In the genomic region with DNA sequence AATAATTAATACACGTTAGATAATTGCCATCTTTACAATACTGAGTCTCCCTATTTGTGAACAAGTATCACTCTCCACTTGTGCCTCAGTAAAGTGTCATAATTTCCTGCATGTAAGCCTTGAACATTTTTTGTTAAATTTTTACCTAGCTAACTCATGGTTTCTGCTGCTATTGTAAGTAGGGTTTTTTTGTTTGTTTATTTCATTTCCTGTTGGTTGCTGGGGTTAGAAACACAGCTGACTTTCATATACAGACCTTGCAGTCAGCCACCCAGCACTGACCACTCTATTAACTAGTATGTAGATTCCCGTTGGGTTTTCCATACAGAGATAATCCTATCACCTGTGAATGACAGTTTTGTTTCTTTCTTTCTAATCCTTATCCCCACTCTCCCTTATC, we compare ENCODE assay signal across 15 cellular contexts.
DNase-seq lines count a peak whose midpoint lies in the region; ATAC-seq and TF ChIP-seq lines count a peak whose summit lies in the region.
"Had no signal": no experiment of that assay in that cellular context is flagged by ENCODE, and none has a peak within 500 bp of the region (broad histone marks: within the 10 kb centered on the region; RNA-seq: fewer than 3 reads in every experiment).

No MANE protein-coding gene starts in this region.

- H3K4me1 ChIP-seq in MM.1S (ENCODE audit: low read length), result peaks cover 18% of the 10 kb centered on the region
- H3K4me1 ChIP-seq: BE2C had no signal

- H3K4me1 Mint-ChIP-seq in activated T-cell treated with anti-CD3 and anti-CD28 coated beads, Interleukin-2, amount 50 U/mL, for 72 hours (ENCODE audit: low read depth), result peaks cover 11% of the 10 kb centered on the region

- DNase-seq in MM.1S (peak; percentile 45), NCI-H2196 treated with DMSO at 0.1 percent for 48 hours (lab: John Stamatoyannopoulos, UW; ENCODE audit: unreplicated experiment) (no peak), NCI-H1417 (lab: John Stamatoyannopoulos, UW) (no peak), inferior parietal cortex (ENCODE audit: extremely low spot score) (no peak)
- DNase-seq in activated T-cell treated with anti-CD3 and anti-CD28 coated beads, Interleukin-2, amount 50 U/mL, for 72 hours, result no peak
- DNase-seq: activated naive CD4-positive, alpha-beta T cell treated with anti-CD3 and anti-CD28 coated beads, Interleukin-2, amount 50 U/mL, for 16 hours; BE2C; heart right ventricle; left colon; naive thymus-derived CD4-positive, alpha-beta T cell; NCI-H1694 had no signal

- H3K79me2 ChIP-seq in MM.1S (ENCODE audit: low read length), result no peaks in the 10 kb centered on the region

- no peaks in the 10 kb centered on the region for H3K27me3 ChIP-seq in MM.1S (replicated peaks; ENCODE audit: insufficient read depth, low read length)
- H3K27me3 ChIP-seq: cardiac muscle cell, heart right ventricle had no signal

- no peaks in the 10 kb centered on the region for H3K36me3 Mint-ChIP-seq in activated T-cell treated with anti-CD3 and anti-CD28 coated beads, Interleukin-2, amount 50 U/mL, for 72 hours (ENCODE audit: insufficient read depth in 2 of 2)

- TF ChIP-seq CTCF in MM.1S (IDR thresholded peaks at IDR 0.05; ENCODE audit: low read length), result no peak

- no peaks in the 10 kb centered on the region for H3K36me3 ChIP-seq in MM.1S (replicated peaks; ENCODE audit: insufficient read depth, low read length)
- H3K36me3 ChIP-seq: BE2C, cardiac muscle cell, heart right ventricle had no signal

- peak overlapping the region; percentile 62; the same call in 1 of the 2 replicates for H3K27ac ChIP-seq in MM.1S (ENCODE audit: low read length)
- H3K27ac ChIP-seq: cardiac muscle cell, heart right ventricle had no signal

- no peaks in the 10 kb centered on the region for H3F3A ChIP-seq in MM.1S (ENCODE audit: insufficient read depth, low read length)

- H3K27ac Mint-ChIP-seq in activated T-cell treated with anti-CD3 and anti-CD28 coated beads, Interleukin-2, amount 50 U/mL, for 72 hours, result no peak overlapping the region

- H2AFZ ChIP-seq in MM.1S (ENCODE audit: low read length), result peak overlapping the region; percentile 32; the same call in 1 of the 2 replicates

- H3K4me2 ChIP-seq in MM.1S (ENCODE audit: low read depth, low read length), result peak overlapping the region; percentile 58; the same call in 1 of the 2 replicates

- ATAC-seq in GM18907 (IDR thresholded peaks at IDR 0.05; ENCODE audit: unreplicated experiment) (peak; percentile 98), GM21447 (IDR thresholded peaks at IDR 0.05; ENCODE audit: unreplicated experiment) (peak; percentile 98), HG02981 (IDR thresholded peaks at IDR 0.05; ENCODE audit: unreplicated experiment) (peak; percentile 93)
- no peak for ATAC-seq in activated T-cell treated with anti-CD3 and anti-CD28 coated beads, Interleukin-2, amount 50 U/mL, for 72 hours (replicated peaks in 1 of 2)
- ATAC-seq: heart right ventricle; left colon; naive thymus-derived CD4-positive, alpha-beta T cell had no signal

- no peaks in the 10 kb centered on the region for H3K9me2 ChIP-seq in MM.1S (replicated peaks; ENCODE audit: insufficient read depth, low read length)

- H3K27me3 Mint-ChIP-seq in activated T-cell treated with anti-CD3 and anti-CD28 coated beads, Interleukin-2, amount 50 U/mL, for 72 hours (ENCODE audit: low read depth), result no peaks in the 10 kb centered on the region

- H3K9ac ChIP-seq in MM.1S (ENCODE audit: low read length), result peak overlapping the region; percentile 10; the same call in 1 of the 2 replicates

- no peak overlapping the region for H3K4me3 ChIP-seq in MM.1S (ENCODE audit: low read length)
- H3K4me3 ChIP-seq: cardiac muscle cell, heart right ventricle had no signal

- no peaks in the 10 kb centered on the region for H4K20me1 ChIP-seq in MM.1S (ENCODE audit: insufficient read depth, low read length)

- H3K9me3 ChIP-seq in MM.1S (replicated peaks; ENCODE audit: insufficient read depth, low read length), result no peaks in the 10 kb centered on the region
- H3K9me3 ChIP-seq: BE2C, heart right ventricle had no signal

- no peaks in the 10 kb centered on the region for H3K9me3 Mint-ChIP-seq in activated T-cell treated with anti-CD3 and anti-CD28 coated beads, Interleukin-2, amount 50 U/mL, for 72 hours
- H3K9me3 Mint-ChIP-seq: naive thymus-derived CD4-positive, alpha-beta T cell had no signal

- no peak overlapping the region for H3K4me3 Mint-ChIP-seq in activated T-cell treated with anti-CD3 and anti-CD28 coated beads, Interleukin-2, amount 50 U/mL, for 72 hours
- H3K4me3 Mint-ChIP-seq: naive thymus-derived CD4-positive, alpha-beta T cell had no signal

Comparison
In these comparisons a context has a peak if more than half of its experiments do, and no peak if none do; other contexts are left out.
1. ATAC-seq: peak in GM18907 (single experiment), GM21447 (single experiment) and HG02981 (single experiment); none in activated T-cell treated with anti-CD3 and anti-CD28 coated beads, Interleukin-2, amount 50 U/mL, for 72 hours (0 of 2).